In genomic region chr6:143529095-143529494, GRCh38 we compare ENCODE assay signal across 13 cellular contexts. TPM values are rescaled to one million over a fixed set of nuclear protein-coding genes. Genes with fewer than 3 reads are reported as not detected.
A peak's percentile ranks its signal among the peaks of the same experiment; 100 is the strongest.
DNase-seq lines count a peak whose midpoint lies in the region; ATAC-seq and TF ChIP-seq lines count a peak whose summit lies in the region.
"Had no signal": no experiment of that assay in that cellular context is flagged by ENCODE, and none has a peak within 500 bp of the region (broad histone marks: within the 10 kb centered on the region; RNA-seq: fewer than 3 reads in every experiment).

No MANE protein-coding gene starts in this region.

- intact Hi-C loops in activated CD4-positive, alpha-beta T cell treated with anti-CD3 and anti-CD28 coated beads, Interleukin-2, amount 10 ng/mL, durations not matched to agents 24 days and 14 days (cut with micrococcal nuclease): loop anchor here (2.0 kb wide), 1 partner anchor 18 kb away; the partner anchor contains the start of gene FUCA2

- no peaks in the 10 kb centered on the region for H3K27me3 ChIP-seq in WERI-Rb-1 (ENCODE audit: insufficient read depth, low read depth, severe bottlenecking)

- H3K4me1 Mint-ChIP-seq in activated CD4-positive, alpha-beta T cell treated with anti-CD3 and anti-CD28 coated beads, Interleukin-2, amount 10 ng/mL, durations not matched to agents 7 days and 5 days: peaks cover 12% of the 10 kb centered on the region
- peaks cover 13% of the 10 kb centered on the region for H3K4me1 Mint-ChIP-seq in activated CD4-positive, alpha-beta T cell treated with anti-CD3 and anti-CD28 coated beads, Interleukin-2, amount 10 ng/mL, durations not matched to agents 24 days and 14 days
- peaks cover 5% of the 10 kb centered on the region for H3K4me1 Mint-ChIP-seq in progenitor cell of endocrine pancreas (ENCODE audit: low read depth)

- ATAC-seq in HG02678 (IDR thresholded peaks at IDR 0.05; ENCODE audit: unreplicated experiment): no peak

- H3K4me3 Mint-ChIP-seq in activated CD4-positive, alpha-beta T cell treated with anti-CD3 and anti-CD28 coated beads, Interleukin-2, amount 10 ng/mL, durations not matched to agents 7 days and 5 days: no peak overlapping the region
- no peak overlapping the region for H3K4me3 Mint-ChIP-seq in activated CD4-positive, alpha-beta T cell treated with anti-CD3 and anti-CD28 coated beads, Interleukin-2, amount 10 ng/mL, durations not matched to agents 24 days and 14 days
- H3K4me3 Mint-ChIP-seq in progenitor cell of endocrine pancreas (ENCODE audit: low read depth): no peak overlapping the region
- H3K4me3 Mint-ChIP-seq: stimulated activated naive CD8-positive, alpha-beta T cell treated with anti-CD3 and anti-CD28 coated beads, Interleukin-15, Interleukin-2, amounts not matched to agents 100 ng/mL and 50 ng/mL, for 24 hours had no signal

- no peaks in the 10 kb centered on the region for H3K36me3 ChIP-seq in WERI-Rb-1

- TF ChIP-seq CTCF in WERI-Rb-1 (IDR thresholded peaks at IDR 0.05; ENCODE audit: low read depth, low read length) (peak; percentile 34; the same call in 1 of the 2 replicates), progenitor cell of endocrine pancreas (IDR thresholded peaks at IDR 0.05; ENCODE audit: unreplicated experiment) (peak; percentile 17)

- H3K27ac ChIP-seq in WERI-Rb-1: no peak overlapping the region

- peaks cover 2% of the 10 kb centered on the region for H3K36me3 Mint-ChIP-seq in activated CD4-positive, alpha-beta T cell treated with anti-CD3 and anti-CD28 coated beads, Interleukin-2, amount 10 ng/mL, durations not matched to agents 7 days and 5 days (ENCODE audit: low read depth)
- peaks cover 7% of the 10 kb centered on the region for H3K36me3 Mint-ChIP-seq in activated CD4-positive, alpha-beta T cell treated with anti-CD3 and anti-CD28 coated beads, Interleukin-2, amount 10 ng/mL, durations not matched to agents 24 days and 14 days (ENCODE audit: low read depth)
- H3K36me3 Mint-ChIP-seq in progenitor cell of endocrine pancreas (ENCODE audit: insufficient read depth): no peaks in the 10 kb centered on the region

- no peak overlapping the region for H3K4me3 ChIP-seq in WERI-Rb-1 (ENCODE audit: low read depth, low read length)

- H3K9me3 ChIP-seq in WERI-Rb-1 (ENCODE audit: severe bottlenecking): no peaks in the 10 kb centered on the region

- H3K27ac Mint-ChIP-seq in activated CD4-positive, alpha-beta T cell treated with anti-CD3 and anti-CD28 coated beads, Interleukin-2, amount 10 ng/mL, durations not matched to agents 7 days and 5 days: peak overlapping the region; percentile 89
- H3K27ac Mint-ChIP-seq in activated CD4-positive, alpha-beta T cell treated with anti-CD3 and anti-CD28 coated beads, Interleukin-2, amount 10 ng/mL, durations not matched to agents 24 days and 14 days: no peak overlapping the region
- no peak overlapping the region for H3K27ac Mint-ChIP-seq in progenitor cell of endocrine pancreas

- CTCF ChIA-PET in activated CD4-positive, alpha-beta T cell treated with anti-CD3 and anti-CD28 coated beads, Interleukin-2, amount 10 ng/mL, durations not matched to agents 7 days and 5 days (lab: Charles Lee): interaction anchor here (1.4 kb wide), 1 partner anchor 14 kb away, joined by 3 read pairs; no protein-coding TSS in a partner anchor

- DNase-seq in activated CD4-positive, alpha-beta T cell treated with anti-CD3 and anti-CD28 coated beads, Interleukin-2, amount 10 ng/mL, durations not matched to agents 7 days and 5 days: no peak
- no peak for DNase-seq in activated CD4-positive, alpha-beta T cell treated with anti-CD3 and anti-CD28 coated beads, Interleukin-2, amount 10 ng/mL, durations not matched to agents 24 days and 14 days
- DNase-seq in Kasumi-1 (lab: John Stamatoyannopoulos, UW) (peak; percentile 52 to 64), WERI-Rb-1 (no peak), progenitor cell of endocrine pancreas (ENCODE audit: low spot score, unreplicated experiment) (no peak), RPMI8226 (no peak)
- DNase-seq in effector CD4-positive, alpha-beta T cell: no peak
- DNase-seq: activated CD4-positive, alpha-beta T cell treated with anti-CD3 and anti-CD28 coated beads for 1 hour; C1 segment of cervical spinal cord; NCI-H748 treated with DMSO at 0.1 percent for 48 hours; small intestine had no signal

- H3K9me3 Mint-ChIP-seq in activated CD4-positive, alpha-beta T cell treated with anti-CD3 and anti-CD28 coated beads, Interleukin-2, amount 10 ng/mL, durations not matched to agents 7 days and 5 days: no peaks in the 10 kb centered on the region
- no peaks in the 10 kb centered on the region for H3K9me3 Mint-ChIP-seq in activated CD4-positive, alpha-beta T cell treated with anti-CD3 and anti-CD28 coated beads, Interleukin-2, amount 10 ng/mL, durations not matched to agents 24 days and 14 days
- no peaks in the 10 kb centered on the region for H3K9me3 Mint-ChIP-seq in progenitor cell of endocrine pancreas (ENCODE audit: low read depth)
- H3K9me3 Mint-ChIP-seq: stimulated activated naive CD8-positive, alpha-beta T cell treated with anti-CD3 and anti-CD28 coated beads, Interleukin-15, Interleukin-2, amounts not matched to agents 100 ng/mL and 50 ng/mL, for 24 hours had no signal

- H3K27me3 Mint-ChIP-seq in activated CD4-positive, alpha-beta T cell treated with anti-CD3 and anti-CD28 coated beads, Interleukin-2, amount 10 ng/mL, durations not matched to agents 7 days and 5 days: no peaks in the 10 kb centered on the region
- H3K27me3 Mint-ChIP-seq in activated CD4-positive, alpha-beta T cell treated with anti-CD3 and anti-CD28 coated beads, Interleukin-2, amount 10 ng/mL, durations not matched to agents 24 days and 14 days: no peaks in the 10 kb centered on the region
- H3K27me3 Mint-ChIP-seq in progenitor cell of endocrine pancreas: no peaks in the 10 kb centered on the region
- H3K27me3 Mint-ChIP-seq: stimulated activated naive CD8-positive, alpha-beta T cell treated with anti-CD3 and anti-CD28 coated beads, Interleukin-15, Interleukin-2, amounts not matched to agents 100 ng/mL and 50 ng/mL, for 24 hours had no signal

- POLR2A ChIA-PET in activated CD4-positive, alpha-beta T cell treated with anti-CD3 and anti-CD28 coated beads, Interleukin-2, amount 10 ng/mL, durations not matched to agents 7 days and 5 days (lab: Charles Lee): no interaction called here

RNA-seq across cellular contexts. Expression of gene FUCA2, which starts 17.6 kb away (rescaled TPM):
- 10 to 100 TPM in 1 of 2 experiments, 1 to 10 TPM in 1; 6.5 to 10.0 TPM for total RNA-seq in activated CD4-positive, alpha-beta T cell treated with anti-CD3 and anti-CD28 coated beads, Interleukin-2, amount 10 ng/mL, durations not matched to agents 7 days and 5 days
- total RNA-seq in activated CD4-positive, alpha-beta T cell treated with anti-CD3 and anti-CD28 coated beads, Interleukin-2, amount 10 ng/mL, durations not matched to agents 24 days and 14 days: 14.4 and 16.1 TPM in 2 replicates
- total RNA-seq in progenitor cell of endocrine pancreas: 67.3 and 67.5 TPM in 2 replicates

Comparison
In these comparisons a context has a peak if more than half of its experiments do, and no peak if none do; other contexts are left out.
1. DNase-seq: peak in Kasumi-1 (2 of 2); none in activated CD4-positive, alpha-beta T cell treated with anti-CD3 and anti-CD28 coated beads, Interleukin-2, amount 10 ng/mL, durations not matched to agents 7 days and 5 days (single experiment), activated CD4-positive, alpha-beta T cell treated with anti-CD3 and anti-CD28 coated beads, Interleukin-2, amount 10 ng/mL, durations not matched to agents 24 days and 14 days (single experiment), WERI-Rb-1 (single experiment), progenitor cell of endocrine pancreas (single experiment), RPMI8226 (single experiment) and effector CD4-positive, alpha-beta T cell (single experiment).